In genomic region chr11:8908099-8908498, GRCh38 we compare ENCODE assay signal across 24 cellular contexts. TPM values are rescaled to one million over a fixed set of nuclear protein-coding genes. Genes with fewer than 3 reads are reported as not detected.
A peak's percentile ranks its signal among the peaks of the same experiment; 100 is the strongest.
DNase-seq lines count a peak whose midpoint lies in the region; ATAC-seq, FAIRE-seq and TF ChIP-seq lines count a peak whose summit lies in the region.
"Had no signal": no experiment of that assay in that cellular context is flagged by ENCODE, and none has a peak within 500 bp of the region (broad histone marks: within the 10 kb centered on the region; RNA-seq: fewer than 3 reads in every experiment).

No MANE protein-coding gene starts in this region.

- H3K9ac ChIP-seq in Karpas-422 (ENCODE audit: low read length) = no peak overlapping the region

- no peak for TF ChIP-seq EP300 in A549 (IDR thresholded peaks at IDR 0.05)

- no peak for ATAC-seq in A549
- ATAC-seq in RWPE2 (ENCODE audit: low read depth) = no peak
- no peak for ATAC-seq in HG03159 (IDR thresholded peaks at IDR 0.05; ENCODE audit: unreplicated experiment)
- ATAC-seq: PC-3 had no signal

- no peak overlapping the region for H3K4me3 Mint-ChIP-seq in glutamatergic neuron (ENCODE audit: unreplicated experiment)

- POLR2A ChIA-PET in A549 (lab: Yijun Ruan, JAX) = no interaction called here

- no peak overlapping the region for H3K4me3 ChIP-seq in A549
- no peak overlapping the region for H3K4me3 ChIP-seq in Karpas-422 (ENCODE audit: low read length)
- no peak overlapping the region for H3K4me3 ChIP-seq in RWPE2 (ENCODE audit: severe bottlenecking)
- H3K4me3 ChIP-seq in right atrium auricular region = no peak overlapping the region
- H3K4me3 ChIP-seq: MG63, SJCRH30 had no signal

- DNase-seq in A549 (ENCODE audit: low read depth in 1 of 2, low spot score in 1 of 2) (no peak), Karpas-422 (peak; percentile 40), RWPE2 (ENCODE audit: low spot score) (no peak), medulla oblongata (ENCODE audit: extremely low spot score) (peak; percentile 27), glutamatergic neuron (no peak), right atrium auricular region (ENCODE audit: low spot score) (no peak)
- DNase-seq: DMS 273 treated with DMSO at 0.1 percent for 48 hours; H7; IMR-90; Kasumi-1; MG63; NCI-H1105 treated with DMSO at 0.1 percent for 48 hours; NCI-H1694; NCI-H2081 treated with DMSO at 0.1 percent for 48 hours; NK-92 treated with Interleukin-12 subunit alpha and Interleukin-12 subunit beta, amount 100 ng/mL, for 24 hours; PC-3; RPMI8226; SJCRH30 had no signal

- H3K27me3 Mint-ChIP-seq in glutamatergic neuron (ENCODE audit: unreplicated experiment) = peaks cover 2% of the 10 kb centered on the region

- H3K9me3 ChIP-seq in A549 (no peaks in the 10 kb centered on the region), Karpas-422 (ENCODE audit: low read length) (no peaks in the 10 kb centered on the region), RWPE2 (ENCODE audit: severe bottlenecking) (no peaks in the 10 kb centered on the region), right atrium auricular region (no peaks in the 10 kb centered on the region)
- H3K9me3 ChIP-seq: MG63, SJCRH30 had no signal

- H3K9me2 ChIP-seq in Karpas-422 (replicated peaks; ENCODE audit: insufficient read depth, low read length) = no peaks in the 10 kb centered on the region

- no peaks in the 10 kb centered on the region for H3K36me3 ChIP-seq in Karpas-422 (ENCODE audit: insufficient read depth, low read length)
- H3K36me3 ChIP-seq in RWPE2 (ENCODE audit: low read depth) = no peaks in the 10 kb centered on the region
- no peaks in the 10 kb centered on the region for H3K36me3 ChIP-seq in right atrium auricular region
- H3K36me3 ChIP-seq: SJCRH30 had no signal

- peaks cover 2% of the 10 kb centered on the region for H3K4me1 Mint-ChIP-seq in glutamatergic neuron (ENCODE audit: low read depth, unreplicated experiment)

- CTCF ChIA-PET in A549 (lab: Yijun Ruan, JAX) = interaction anchor here (1.0 kb wide), 1 partner anchor 14 kb away, joined by 3 read pairs; no protein-coding TSS in a partner anchor

- peaks cover 9% of the 10 kb centered on the region; the same call in 1 of the 2 replicates for H3K79me2 ChIP-seq in Karpas-422 (ENCODE audit: low read length)

- H3K36me3 Mint-ChIP-seq in glutamatergic neuron (ENCODE audit: unreplicated experiment) = no peaks in the 10 kb centered on the region

- no peak overlapping the region for H3K27ac Mint-ChIP-seq in glutamatergic neuron (ENCODE audit: unreplicated experiment)

- FAIRE-seq in A549 (lab: Jason Lieb, UNC) = no peak

- no peaks in the 10 kb centered on the region for H4K20me1 ChIP-seq in Karpas-422 (ENCODE audit: insufficient read depth, low read depth, low read length)

- H3K4me2 ChIP-seq in A549 (no peak overlapping the region), Karpas-422 (ENCODE audit: low read depth, low read length, poor library complexity, severe bottlenecking) (no peak overlapping the region)

- H3K4me1 ChIP-seq in A549 (peaks cover 46% of the 10 kb centered on the region), Karpas-422 (ENCODE audit: low read length) (peaks cover 21% of the 10 kb centered on the region), RWPE2 (ENCODE audit: insufficient read depth, poor library complexity, severe bottlenecking) (peaks cover 38% of the 10 kb centered on the region), right atrium auricular region (peaks cover 0 to 20% of the 10 kb centered on the region in 2 donors)

- peak overlapping the region in 1 of 2 experiments; percentile 98; a peak in 4 of 6 replicates for H3K27ac ChIP-seq in A549
- no peak overlapping the region for H3K27ac ChIP-seq in Karpas-422 (ENCODE audit: low read length)
- H3K27ac ChIP-seq in RWPE2 (ENCODE audit: poor library complexity, severe bottlenecking) = peak overlapping the region; percentile 95
- H3K27ac ChIP-seq in right atrium auricular region = no peak overlapping the region
- H3K27ac ChIP-seq: C4-2B, HL-60 had no signal

- no peak overlapping the region for H2AFZ ChIP-seq in Karpas-422 (ENCODE audit: low read length)

- no peak for TF ChIP-seq CTCF in A549 (IDR thresholded peaks at IDR 0.05)
- no peak for TF ChIP-seq CTCF in RWPE2 (IDR thresholded peaks at IDR 0.05; ENCODE audit: poor library complexity, severe bottlenecking)
- no peak for TF ChIP-seq CTCF in glutamatergic neuron (IDR thresholded peaks at IDR 0.05; ENCODE audit: partially characterized antibody, unreplicated experiment)
- TF ChIP-seq CTCF in right atrium auricular region (IDR thresholded peaks at IDR 0.05) = no peak

- TF ChIP-seq RAD21 in A549 (conservative IDR thresholded peaks at IDR 0.05 in 1 of 2, IDR thresholded peaks at IDR 0.05 in 1 of 2) = no peak

- H3K27me3 ChIP-seq in Karpas-422 (ENCODE audit: low read length) (no peaks in the 10 kb centered on the region), RWPE2 (ENCODE audit: insufficient read depth, poor library complexity, severe bottlenecking) (no peaks in the 10 kb centered on the region), right atrium auricular region (no peaks in the 10 kb centered on the region)
- H3K27me3 ChIP-seq: MG63, SJCRH30 had no signal

- H3K9me3 Mint-ChIP-seq in glutamatergic neuron (ENCODE audit: unreplicated experiment) = peaks cover 8% of the 10 kb centered on the region

- TF ChIP-seq POLR2A in A549 (IDR thresholded peaks at IDR 0.05; ENCODE audit: low read length) = no peak

TF ChIP-seq in A549, 52 proteins besides CTCF, POLR2A, EP300 and RAD21:
- TF ChIP-seq ESRRA (IDR thresholded peaks at IDR 0.05; ENCODE audit: borderline replicate concordance, low read length) (no peak), MAFK (IDR thresholded peaks at IDR 0.05; ENCODE audit: partially characterized antibody) (peak; percentile 56), HDAC2 (IDR thresholded peaks at IDR 0.05) (no peak)

RNA-seq across cellular contexts. Expression of gene AKIP1, which starts 2.9 kb away (rescaled TPM):
- polyA plus RNA-seq in A549 (2011; rRNA removed) (61.3 and 66.7 TPM in 2 replicates), A549 (2017; fragmentation: RNase III; extraction: RNeasy Plus Mini Kit Qiagen cat#74134 plus additional on column Dnase treatment) (54.2 to 61.5 TPM (median 57.7 TPM) in 3 replicates)
- polyA plus RNA-seq in A549 (2012; cell fraction: cytosol; rRNA removed) = 41.5 and 48.3 TPM in 2 replicates
- 18.5 and 22.9 TPM in 2 replicates for polyA plus RNA-seq in A549 (2012; cell fraction: nucleus; rRNA removed)
- 12.4 and 15.1 TPM in 2 replicates for polyA minus RNA-seq in A549 (2011; rRNA and poly(A)+ RNA removed)
- 15.1 and 16.1 TPM in 2 replicates for total RNA-seq in Karpas-422 (2014; rRNA removed; shearing (Covaris generic); ENCODE audit: low replicate concordance)
- total RNA-seq in glutamatergic neuron (ENCODE audit: unreplicated experiment) (25.7 TPM), right atrium auricular region (10 to 100 TPM; 31.8 to 34.7 TPM)

RNA-seq across cellular contexts. Expression of gene C11orf16, which starts 24.6 kb away (rescaled TPM):
- polyA plus RNA-seq in A549 (2011; rRNA removed) = not detected in 2 replicates
- not detected in 2 replicates for polyA plus RNA-seq in A549 (2012; cell fraction: cytosol; rRNA removed)
- polyA plus RNA-seq in A549 (2012; cell fraction: nucleus; rRNA removed) = not detected in 2 replicates
- not detected in 3 replicates for polyA plus RNA-seq in A549 (2017; fragmentation: RNase III; extraction: RNeasy Plus Mini Kit Qiagen cat#74134 plus additional on column Dnase treatment)
- not detected in 2 replicates for polyA minus RNA-seq in A549 (2011; rRNA and poly(A)+ RNA removed)
- total RNA-seq in Karpas-422 (2014; rRNA removed; shearing (Covaris generic); ENCODE audit: low replicate concordance) = not detected in 2 replicates
- not detected for total RNA-seq in glutamatergic neuron (ENCODE audit: unreplicated experiment)
- not detected for total RNA-seq in right atrium auricular region
- total RNA-seq: A673, H7, HT1080, IMR-90, NCI-H460, PC-3, SJCRH30 had no signal
- polyA plus RNA-seq: IMR-90 had no signal

RNA-seq across cellular contexts. Expression of gene ASCL3, which starts 34.7 kb away (rescaled TPM):
- polyA plus RNA-seq in A549 (2011; rRNA removed) (not detected in 2 replicates), A549 (2017; fragmentation: RNase III; extraction: RNeasy Plus Mini Kit Qiagen cat#74134 plus additional on column Dnase treatment) (not detected in 3 replicates)
- not detected in 2 replicates for polyA plus RNA-seq in A549 (2012; cell fraction: cytosol; rRNA removed)
- polyA plus RNA-seq in A549 (2012; cell fraction: nucleus; rRNA removed) = not detected in 2 replicates
- polyA minus RNA-seq in A549 (2011; rRNA and poly(A)+ RNA removed) = not detected in 2 replicates
- total RNA-seq in Karpas-422 (2014; rRNA removed; shearing (Covaris generic); ENCODE audit: low replicate concordance) = not detected in 2 replicates
- total RNA-seq in glutamatergic neuron (ENCODE audit: unreplicated experiment) (not detected), right atrium auricular region (not detected)
- total RNA-seq: A673, H7, HT1080, IMR-90, NCI-H460, PC-3, SJCRH30 had no signal
- polyA plus RNA-seq: IMR-90 had no signal

RNA-seq across cellular contexts. Expression of gene TMEM9B, which starts 56.1 kb away (rescaled TPM):
- 43.4 and 47.3 TPM in 2 replicates for polyA plus RNA-seq in A549 (2011; rRNA removed)
- polyA plus RNA-seq in A549 (2012; cell fraction: cytosol; rRNA removed) = 14.2 and 15.6 TPM in 2 replicates
- 4.3 and 7.5 TPM in 2 replicates for polyA plus RNA-seq in A549 (2012; cell fraction: nucleus; rRNA removed)
- 34.6 to 37.1 TPM (median 35.1 TPM) in 3 replicates for polyA plus RNA-seq in A549 (2017; fragmentation: RNase III; extraction: RNeasy Plus Mini Kit Qiagen cat#74134 plus additional on column Dnase treatment)
- 14.6 and 19.4 TPM in 2 replicates for polyA minus RNA-seq in A549 (2011; rRNA and poly(A)+ RNA removed)
- total RNA-seq in Karpas-422 (2014; rRNA removed; shearing (Covaris generic); ENCODE audit: low replicate concordance) = 32.9 and 40.0 TPM in 2 replicates
- total RNA-seq in glutamatergic neuron (ENCODE audit: unreplicated experiment) = 31.3 TPM
- 10 to 100 TPM; 39.5 to 50.8 TPM for total RNA-seq in right atrium auricular region

Comparison
In these comparisons a context has a peak if more than half of its experiments do, and no peak if none do; other contexts are left out.
1. DNase-seq: peak in Karpas-422 (single experiment) and medulla oblongata (single experiment); none in A549 (0 of 2), RWPE2 (single experiment), glutamatergic neuron (single experiment) and right atrium auricular region (single experiment).